22 cellular contexts compared by ENCODE assay signal in genomic region chr14:84857571-84857970, GRCh38.
DNase-seq lines count a peak whose midpoint lies in the region; ATAC-seq and TF ChIP-seq lines count a peak whose summit lies in the region.
"Had no signal": no experiment of that assay in that cellular context is flagged by ENCODE, and none has a peak within 500 bp of the region (broad histone marks: within the 10 kb centered on the region; RNA-seq: fewer than 3 reads in every experiment).

No MANE protein-coding gene starts in this region.

- H3K27ac Mint-ChIP-seq in MCF 10A (ENCODE audit: low read depth, unreplicated experiment), result peak overlapping the region; percentile 74
- H3K27ac Mint-ChIP-seq: CD4-positive, CD25-positive, alpha-beta regulatory T cell had no signal

- H3K4me3 Mint-ChIP-seq in MCF 10A (ENCODE audit: unreplicated experiment), result no peak overlapping the region
- H3K4me3 Mint-ChIP-seq: CD4-positive, CD25-positive, alpha-beta regulatory T cell had no signal

- TF ChIP-seq CTCF in MCF 10A (IDR thresholded peaks at IDR 0.05; ENCODE audit: unreplicated experiment), result no peak
- TF ChIP-seq CTCF in breast epithelium (IDR thresholded peaks at IDR 0.05), result no peak
- no peak for TF ChIP-seq CTCF in mammary epithelial cell (conservative IDR thresholded peaks at IDR 0.05 in 1 of 2, IDR thresholded peaks at IDR 0.05 in 1 of 2; ENCODE audit: extremely low read depth in 1 of 2, insufficient read depth in 1 of 2, low read depth in 1 of 2, low read length in 2 of 2)

- H3K27me3 ChIP-seq in breast epithelium, result no peaks in the 10 kb centered on the region
- no peaks in the 10 kb centered on the region for H3K27me3 ChIP-seq in mammary epithelial cell (ENCODE audit: insufficient read depth, low read length)
- no peaks in the 10 kb centered on the region for H3K27me3 ChIP-seq in effector memory CD4-positive, alpha-beta T cell (replicated peaks; ENCODE audit: control insufficient read depth, insufficient read depth, low read length, poor library complexity, severe bottlenecking)
- H3K27me3 ChIP-seq: BE2C, Peyer's patch had no signal

- CTCF ChIA-PET in MCF 10A (lab: Yijun Ruan, JAX), result no interaction called here
- CTCF ChIA-PET in mammary epithelial cell (lab: Charles Lee; ENCODE audit: low non-redundant PET), result no interaction called here

- H3K4me3 ChIP-seq in breast epithelium (no peak overlapping the region), mammary epithelial cell (replicated peaks in 1 of 3; ENCODE audit: insufficient read depth in 1 of 3, low read depth in 2 of 3, low read length in 3 of 3) (no peak overlapping the region)
- H3K4me3 ChIP-seq in effector memory CD4-positive, alpha-beta T cell (ENCODE audit: insufficient read depth, low read depth, low read length, poor library complexity, severe bottlenecking), result no peak overlapping the region
- H3K4me3 ChIP-seq: Peyer's patch, SK-N-MC had no signal

- H3K4me2 ChIP-seq in mammary epithelial cell (ENCODE audit: insufficient read depth, low read depth, low read length), result peak overlapping the region; percentile 57
- H3K4me2 ChIP-seq: KMS-11 had no signal

- POLR2A ChIA-PET in MCF 10A (lab: Yijun Ruan, JAX), result interaction anchor here (0.6 to 1.0 kb wide), 8 partner anchors 29 to 858 kb away, joined by 3 to 8 read pairs (median 4); partner anchors contain the start of gene FLRT2

- no peak for TF ChIP-seq POLR2A in breast epithelium (IDR thresholded peaks at IDR 0.05)

- no peak for ATAC-seq in HG02885 (IDR thresholded peaks at IDR 0.05; ENCODE audit: poor library complexity, unreplicated experiment)

- H3K27ac ChIP-seq in breast epithelium (no peak overlapping the region), mammary epithelial cell (ENCODE audit: insufficient read depth, low read depth, low read length) (peak overlapping the region; percentile 22)
- no peak overlapping the region for H3K27ac ChIP-seq in effector memory CD4-positive, alpha-beta T cell (ENCODE audit: insufficient read depth, low read length, poor library complexity, severe bottlenecking)
- H3K27ac ChIP-seq: KMS-11, Peyer's patch, SK-N-MC had no signal

- in situ Hi-C loops in mammary epithelial cell (cut with MboI; ENCODE audit: low sequenced_read_pairs in 2 of 2), result no loop called here

- H3K4me1 ChIP-seq in breast epithelium (no peaks in the 10 kb centered on the region), mammary epithelial cell (ENCODE audit: insufficient read depth, low read length) (peaks cover 5% of the 10 kb centered on the region)
- no peaks in the 10 kb centered on the region for H3K4me1 ChIP-seq in effector memory CD4-positive, alpha-beta T cell (ENCODE audit: control insufficient read depth, insufficient read depth, low read length, poor library complexity, severe bottlenecking)
- H3K4me1 ChIP-seq: BE2C, Peyer's patch had no signal

- H4K20me1 ChIP-seq in mammary epithelial cell (ENCODE audit: insufficient read depth, low read length), result no peaks in the 10 kb centered on the region

- dilution Hi-C loops in mammary epithelial cell (cut with HindIII; ENCODE audit: low sequenced_read_pairs), result no loop called here

- intact Hi-C loops in MCF 10A (cut with micrococcal nuclease), result no loop called here
- intact Hi-C loops in breast epithelium (cut with DNase I; ENCODE audit: low total_unique reads), result no loop called here
- intact Hi-C loops in mammary epithelial cell (cut with micrococcal nuclease), result no loop called here

- no peaks in the 10 kb centered on the region for H3K9me3 Mint-ChIP-seq in MCF 10A (ENCODE audit: unreplicated experiment)

- H3K4me1 Mint-ChIP-seq in MCF 10A (ENCODE audit: insufficient read depth, unreplicated experiment), result peaks cover 16% of the 10 kb centered on the region
- H3K4me1 Mint-ChIP-seq: CD4-positive, CD25-positive, alpha-beta regulatory T cell had no signal

- no peaks in the 10 kb centered on the region for H3K36me3 ChIP-seq in breast epithelium
- no peaks in the 10 kb centered on the region for H3K36me3 ChIP-seq in mammary epithelial cell (ENCODE audit: insufficient read depth, low read length)
- no peaks in the 10 kb centered on the region for H3K36me3 ChIP-seq in effector memory CD4-positive, alpha-beta T cell (ENCODE audit: control insufficient read depth, insufficient read depth, low read length)
- H3K36me3 ChIP-seq: BE2C, Peyer's patch had no signal

- no peaks in the 10 kb centered on the region for H3K79me2 ChIP-seq in mammary epithelial cell (ENCODE audit: insufficient read depth, low read length)

- BruUV-seq in MCF 10A (replicated peaks; lab: Mats Ljungman, UMichigan), result no TSS peak
- no TSS peak for BruUV-seq in mammary epithelial cell (replicated peaks; lab: Mats Ljungman, UMichigan)

- no peak overlapping the region for H3K9ac ChIP-seq in mammary epithelial cell (ENCODE audit: insufficient read depth, low read length)
- H3K9ac ChIP-seq: KMS-11 had no signal

- H3K9me3 ChIP-seq in breast epithelium, result no peaks in the 10 kb centered on the region
- no peaks in the 10 kb centered on the region for H3K9me3 ChIP-seq in mammary epithelial cell (replicated peaks; ENCODE audit: insufficient read depth, low read length)
- H3K9me3 ChIP-seq in effector memory CD4-positive, alpha-beta T cell (ENCODE audit: control insufficient read depth, low read length), result no peaks in the 10 kb centered on the region
- H3K9me3 ChIP-seq: BE2C, Peyer's patch had no signal

- H3K27me3 Mint-ChIP-seq in MCF 10A (ENCODE audit: insufficient read depth, unreplicated experiment), result no peaks in the 10 kb centered on the region
- H3K27me3 Mint-ChIP-seq: CD4-positive, CD25-positive, alpha-beta regulatory T cell had no signal

- H2AFZ ChIP-seq in mammary epithelial cell (ENCODE audit: low read depth, low read length), result no peak overlapping the region

- DNase-seq in MCF 10A (ENCODE audit: unreplicated experiment) (peak; percentile 64), breast epithelium (ENCODE audit: low spot score in 2 of 2) (no peak), mammary epithelial cell (peak; percentile 70), glomerular visceral epithelial cell (ENCODE audit: extremely low spot score) (peak; percentile 3), GDM1 (lab: John Stamatoyannopoulos, UW) (no peak), NCI-H1694 treated with DMSO at 0.1 percent for 48 hours (lab: John Stamatoyannopoulos, UW) (no peak)
- DNase-seq in effector memory CD4-positive, alpha-beta T cell, result no peak
- DNase-seq: BE2C; CD4-positive, CD25-positive, alpha-beta regulatory T cell; COR-L47; DMS153; EL; GOT3; NCI-H1417 treated with DMSO at 0.1 percent for 48 hours; NCI-H2029 treated with DMSO at 0.1 percent for 48 hours; NCI-H2171; NCI-H446 treated with DMSO at 0.1 percent for 48 hours; Peyer's patch; Right ventricle myocardium superior had no signal

- no peaks in the 10 kb centered on the region for H3K36me3 Mint-ChIP-seq in MCF 10A (ENCODE audit: insufficient read depth, unreplicated experiment)
- H3K36me3 Mint-ChIP-seq: CD4-positive, CD25-positive, alpha-beta regulatory T cell had no signal

Comparison
In these comparisons a context has a peak if more than half of its experiments do, and no peak if none do; other contexts are left out.
1. DNase-seq: peak in MCF 10A (single experiment), mammary epithelial cell (single experiment) and glomerular visceral epithelial cell (single experiment); none in breast epithelium (0 of 2), GDM1 (single experiment), effector memory CD4-positive, alpha-beta T cell (0 of 3) and NCI-H1694 treated with DMSO at 0.1 percent for 48 hours (single experiment).